20 cellular contexts compared by ENCODE assay signal in genomic region chr13:33725340-33725739, GRCh38.
"Had no signal": no experiment of that assay in that cellular context is flagged by ENCODE, and none has a peak within 500 bp of the region (broad histone marks: within the 10 kb centered on the region; RNA-seq: fewer than 3 reads in every experiment).

No MANE protein-coding gene starts in this region.

- ATAC-seq: HepG2, Panc1, PC-3 had no signal

- H3K27ac ChIP-seq: RWPE1 had no signal

- H3K9ac ChIP-seq: SK-N-SH had no signal

- DNase-seq: IMR-90, Kasumi-1, KG1, MM.1S, NCI-H1092 treated with DMSO at 0.1 percent for 48 hours, NCI-H1436, NCI-H187, NCI-H2029, NCI-H2081 treated with DMSO at 0.1 percent for 48 hours, NCI-H2171, NCI-H345, NCI-H446 treated with DMSO at 0.1 percent for 48 hours, NCI-H510A treated with DMSO at 0.1 percent for 48 hours, NCI-H82, PC-3, SHP77, SK-N-SH had no signal

- H3K9me3 ChIP-seq: SK-N-SH had no signal
